ENCODE assay signal across 10 cellular contexts in genomic region chr1:235047331-235047871, GRCh38.
DNase-seq lines count a peak whose midpoint lies in the region; ATAC-seq, FAIRE-seq and TF ChIP-seq lines count a peak whose summit lies in the region.
"Had no signal": no experiment of that assay in that cellular context is flagged by ENCODE, and none has a peak within 500 bp of the region (broad histone marks: within the 10 kb centered on the region; RNA-seq: fewer than 3 reads in every experiment).

No MANE protein-coding gene starts in this region.

- TF ChIP-seq CTCF in K562 (IDR thresholded peaks at IDR 0.05 in 2 of 3, conservative IDR thresholded peaks at IDR 0.05 in 1 of 3; ENCODE audit: insufficient read depth in 2 of 3, low read depth in 1 of 3, low read length in 3 of 3) = no peak

- CTCF ChIA-PET in K562 (lab: Yijun Ruan, JAX; ENCODE audit: low intra/inter-chr PET ratio) = no interaction called here

- peaks cover 27% of the 10 kb centered on the region for H3K4me1 Mint-ChIP-seq in activated naive CD8-positive, alpha-beta T cell treated with anti-CD3 and anti-CD28 coated beads, Interleukin-2, amount 10 ng/mL, durations not matched to agents 7 days and 5 days
- H3K4me1 Mint-ChIP-seq in activated naive CD8-positive, alpha-beta T cell treated with anti-CD3 and anti-CD28 coated beads for 36 hours = peaks cover 37% of the 10 kb centered on the region

- ATAC-seq in activated naive CD8-positive, alpha-beta T cell treated with anti-CD3 and anti-CD28 coated beads, Interleukin-2, amount 10 ng/mL, durations not matched to agents 7 days and 5 days (ENCODE audit: low read depth) = no peak
- ATAC-seq in K562 (no peak), left colon (no peak), GM21526 (IDR thresholded peaks at IDR 0.05; ENCODE audit: low FRiP score, unreplicated experiment) (no peak)

- H3K27me3 Mint-ChIP-seq in activated naive CD8-positive, alpha-beta T cell treated with anti-CD3 and anti-CD28 coated beads, Interleukin-2, amount 10 ng/mL, durations not matched to agents 7 days and 5 days = no peaks in the 10 kb centered on the region
- H3K27me3 Mint-ChIP-seq in activated naive CD8-positive, alpha-beta T cell treated with anti-CD3 and anti-CD28 coated beads for 36 hours = no peaks in the 10 kb centered on the region
- H3K27me3 Mint-ChIP-seq: activated naive CD8-positive, alpha-beta T cell had no signal

- H3K27me3 ChIP-seq in K562 (ENCODE audit: control insufficient read depth in 2 of 2, insufficient read depth in 2 of 2, low read length in 2 of 2) (peaks cover 0 to 4% of the 10 kb centered on the region in 2 experiments; a peak in 1 of 5 replicates), mucosa of rectum (ENCODE audit: control insufficient read depth in 2 of 2, insufficient read depth in 2 of 2, low read length in 2 of 2) (no peaks in the 10 kb centered on the region)

- BruUV-seq in K562 (replicated peaks; lab: Mats Ljungman, UMichigan) = no TSS peak

- peak overlapping the region; percentile 14 for H3K27ac Mint-ChIP-seq in activated naive CD8-positive, alpha-beta T cell treated with anti-CD3 and anti-CD28 coated beads, Interleukin-2, amount 10 ng/mL, durations not matched to agents 7 days and 5 days
- H3K27ac Mint-ChIP-seq in activated naive CD8-positive, alpha-beta T cell treated with anti-CD3 and anti-CD28 coated beads for 36 hours = no peak overlapping the region

- H3K79me2 ChIP-seq in K562 (ENCODE audit: control insufficient read depth, insufficient read depth, low read length) = no peaks in the 10 kb centered on the region

- H3K9me3 Mint-ChIP-seq in activated naive CD8-positive, alpha-beta T cell treated with anti-CD3 and anti-CD28 coated beads, Interleukin-2, amount 10 ng/mL, durations not matched to agents 7 days and 5 days = no peaks in the 10 kb centered on the region
- no peaks in the 10 kb centered on the region for H3K9me3 Mint-ChIP-seq in activated naive CD8-positive, alpha-beta T cell treated with anti-CD3 and anti-CD28 coated beads for 36 hours

- DNase-seq in activated naive CD8-positive, alpha-beta T cell treated with anti-CD3 and anti-CD28 coated beads, Interleukin-2, amount 10 ng/mL, durations not matched to agents 7 days and 5 days = no peak
- DNase-seq in activated naive CD8-positive, alpha-beta T cell treated with anti-CD3 and anti-CD28 coated beads for 36 hours = no peak
- no peak for DNase-seq in K562 (ENCODE audit: extremely low read depth in 1 of 4, low spot score in 3 of 4)
- DNase-seq in globus pallidus (ENCODE audit: low spot score) = no peak
- DNase-seq in left colon = no peak
- DNase-seq: NCI-H1092 treated with DMSO at 0.1 percent for 48 hours had no signal

- POLR2A ChIA-PET in activated naive CD8-positive, alpha-beta T cell treated with anti-CD3 and anti-CD28 coated beads, Interleukin-2, amount 10 ng/mL, durations not matched to agents 7 days and 5 days (lab: Charles Lee) = interaction anchor here (1.1 kb wide), 1 partner anchor 37 kb away, joined by 4 read pairs; no protein-coding TSS in a partner anchor
- POLR2A ChIA-PET in K562 (lab: Yijun Ruan, JAX) = interaction anchor here (0.5 to 1.2 kb wide), 5 partner anchors 12 to 528 kb away, joined by 3 read pairs; no protein-coding TSS in a partner anchor

- WGBS in K562 (ENCODE audit: insufficient coverage, low coverage, missing lambda C conversion rate) = 44% methylated on average over 6 of the region's 6 CpGs
- 68% methylated on average over 6 of the region's 6 CpGs for WGBS in urinary bladder

- H3K9me1 ChIP-seq in K562 (ENCODE audit: control insufficient read depth, insufficient read depth, low read length) = no peaks in the 10 kb centered on the region

- no peaks in the 10 kb centered on the region for H3K36me3 ChIP-seq in K562 (ENCODE audit: control insufficient read depth, insufficient read depth, low read length)
- no peaks in the 10 kb centered on the region for H3K36me3 ChIP-seq in mucosa of rectum (ENCODE audit: control insufficient read depth in 2 of 2, insufficient read depth in 2 of 2, low read length in 2 of 2)
- no peaks in the 10 kb centered on the region for H3K36me3 ChIP-seq in urinary bladder (ENCODE audit: insufficient read depth)

- H3K4me2 ChIP-seq in K562 (ENCODE audit: insufficient read depth, low read length) = no peak overlapping the region

- intact Hi-C loops in K562 (cut with micrococcal nuclease) = no loop called here
- intact Hi-C loops in left colon (cut with DNase I, micrococcal nuclease) = no loop called here

- no peak for FAIRE-seq in K562 (lab: Jason Lieb, UNC)

- H3K36me3 Mint-ChIP-seq in activated naive CD8-positive, alpha-beta T cell treated with anti-CD3 and anti-CD28 coated beads, Interleukin-2, amount 10 ng/mL, durations not matched to agents 7 days and 5 days = no peaks in the 10 kb centered on the region
- no peaks in the 10 kb centered on the region for H3K36me3 Mint-ChIP-seq in activated naive CD8-positive, alpha-beta T cell treated with anti-CD3 and anti-CD28 coated beads for 36 hours
- H3K36me3 Mint-ChIP-seq: activated naive CD8-positive, alpha-beta T cell had no signal

- no peak overlapping the region for H3K4me3 Mint-ChIP-seq in activated naive CD8-positive, alpha-beta T cell treated with anti-CD3 and anti-CD28 coated beads, Interleukin-2, amount 10 ng/mL, durations not matched to agents 7 days and 5 days
- H3K4me3 Mint-ChIP-seq in activated naive CD8-positive, alpha-beta T cell treated with anti-CD3 and anti-CD28 coated beads for 36 hours = no peak overlapping the region
- H3K4me3 Mint-ChIP-seq: activated naive CD8-positive, alpha-beta T cell had no signal

- H3K4me3 ChIP-seq in K562 (no peak overlapping the region), mucosa of rectum (ENCODE audit: low read length in 2 of 2) (no peak overlapping the region), urinary bladder (ENCODE audit: low read depth, low read length) (no peak overlapping the region)

- H4K20me1 ChIP-seq in K562 (replicated peaks; ENCODE audit: control insufficient read depth, insufficient read depth, low read length) = no peaks in the 10 kb centered on the region

- H3K9ac ChIP-seq in K562 (ENCODE audit: insufficient read depth in 1 of 2, low read depth in 2 of 2, low read length in 2 of 2) (peak overlapping the region in 1 of 2 experiments; percentile 38; a peak in 1 of 4 replicates), mucosa of rectum (ENCODE audit: low read depth in 1 of 2, low read length in 2 of 2) (peak overlapping the region in 1 of 2 donors; percentile 14)

- H3K9me3 ChIP-seq in K562 (replicated peaks; ENCODE audit: control insufficient read depth, insufficient read depth, low read depth, low read length) (no peaks in the 10 kb centered on the region), mucosa of rectum (ENCODE audit: control insufficient read depth in 2 of 2, low read length in 2 of 2) (no peaks in the 10 kb centered on the region)

- no peak for TF ChIP-seq POLR2A in K562 (conservative IDR thresholded peaks at IDR 0.05)

- H3K27ac ChIP-seq in K562 (ENCODE audit: extremely low read depth, low read depth, low read length) (no peak overlapping the region), mucosa of rectum (ENCODE audit: low read depth in 2 of 2, low read length in 2 of 2) (peak overlapping the region; percentile 74 to 83), urinary bladder (ENCODE audit: low read depth) (peak overlapping the region; percentile 51)

- in situ Hi-C loops in K562 (cut with MboI) = no loop called here

- TF ChIP-seq EP300 in K562 (IDR thresholded peaks at IDR 0.05; ENCODE audit: low read length) = no peak

- H3K4me1 ChIP-seq in K562 (replicated peaks in 1 of 2; ENCODE audit: control insufficient read depth in 2 of 2, insufficient read depth in 2 of 2, low read length in 2 of 2) (peaks cover 9 to 11% of the 10 kb centered on the region in 2 experiments), mucosa of rectum (ENCODE audit: control insufficient read depth in 2 of 2, insufficient read depth in 2 of 2, low read length in 2 of 2) (peaks cover 7 to 8% of the 10 kb centered on the region in 2 donors), urinary bladder (ENCODE audit: insufficient read depth) (no peaks in the 10 kb centered on the region)

- peak overlapping the region; percentile 73; the same call in 1 of the 2 replicates for H2AFZ ChIP-seq in K562 (ENCODE audit: low read depth, low read length)

- no peak for TF ChIP-seq RAD21 in K562 (CRISPR knock-in tag; conservative IDR thresholded peaks at IDR 0.05 in 1 of 2, IDR thresholded peaks at IDR 0.05 in 1 of 2)

TF ChIP-seq in K562, 482 proteins besides CTCF, POLR2A, EP300 and RAD21 (continues in another document):
- TF ChIP-seq PHF8 (IDR thresholded peaks at IDR 0.05; ENCODE audit: borderline replicate concordance, low read length) (no peak), EWSR1 (IDR thresholded peaks at IDR 0.05; ENCODE audit: borderline replicate concordance, low read depth, partially characterized antibody) (no peak), HDGF (IDR thresholded peaks at IDR 0.05) (no peak), ATF6 (CRISPR knock-in tag; IDR thresholded peaks at IDR 0.05) (no peak), TGIF2 (CRISPR knock-in tag; IDR thresholded peaks at IDR 0.05) (no peak), HMGXB4 (CRISPR knock-in tag; IDR thresholded peaks at IDR 0.05) (no peak)
